1 cellular context compared by ENCODE assay signal in the genomic region with DNA sequence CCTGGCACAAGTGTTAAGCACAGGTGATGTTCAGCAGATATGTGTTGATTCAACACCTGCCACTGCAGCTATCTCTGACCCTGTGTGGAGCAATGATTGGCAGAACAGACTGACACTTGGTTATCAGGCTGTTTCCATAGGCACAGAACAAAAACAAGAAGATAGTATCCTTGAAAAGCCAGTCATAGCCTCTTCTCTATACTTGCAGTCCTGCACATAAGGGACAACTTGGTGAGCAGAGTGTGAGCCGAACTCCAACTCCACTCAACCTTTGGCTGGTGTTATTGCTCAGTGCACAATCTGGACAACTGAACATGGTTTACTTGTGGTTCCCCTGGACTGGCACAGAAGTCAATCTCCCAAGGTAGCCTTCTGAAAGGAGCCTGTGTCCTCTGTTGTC.
TF ChIP-seq lines count a peak whose summit lies in the region.

No MANE protein-coding gene starts in this region.

TF ChIP-seq in HEK293T, 16 proteins besides CTCF, POLR2A, EP300 and RAD21:
- no peak for TF ChIP-seq LEF1 (IDR thresholded peaks at IDR 0.05; ENCODE audit: borderline replicate concordance)
- no peak for TF ChIP-seq CTBP1 (IDR thresholded peaks at IDR 0.05; ENCODE audit: borderline replicate concordance)
- no peak for TF ChIP-seq ARNT (IDR thresholded peaks at IDR 0.05)
- TF ChIP-seq ZNF384 (IDR thresholded peaks at IDR 0.05) = no peak
- TF ChIP-seq PKNOX1 (IDR thresholded peaks at IDR 0.05) = no peak
- no peak for TF ChIP-seq L3MBTL2 (conservative IDR thresholded peaks at IDR 0.05)
TF ChIP-seq in HEK293T: peak in this region for 0.
